13 cellular contexts compared by ENCODE assay signal in the genomic region with DNA sequence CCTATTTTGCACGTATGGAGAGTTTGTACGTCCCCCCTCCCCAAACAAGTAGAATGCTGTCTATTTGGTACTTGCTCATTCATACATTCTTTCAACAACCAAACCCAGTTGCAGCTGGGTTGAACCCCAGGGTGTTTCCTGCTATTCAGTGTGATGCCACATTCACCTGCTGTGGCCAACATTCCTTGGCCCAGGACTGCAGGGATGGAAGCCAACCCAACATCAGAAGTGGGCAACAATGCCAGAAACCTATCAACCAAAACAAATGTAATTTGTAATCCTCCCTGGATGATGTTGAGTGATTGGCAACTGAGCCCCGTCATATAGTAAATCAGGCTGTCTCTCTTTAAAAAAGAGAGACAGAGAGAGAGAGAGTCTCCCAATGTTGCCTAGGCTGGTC. TPM values are rescaled to one million over a fixed set of nuclear protein-coding genes. Genes with fewer than 3 reads are reported as not detected.
DNase-seq lines count a peak whose midpoint lies in the region; ATAC-seq and TF ChIP-seq lines count a peak whose summit lies in the region.
"Had no signal": no experiment of that assay in that cellular context is flagged by ENCODE, and none has a peak within 500 bp of the region (broad histone marks: within the 10 kb centered on the region; RNA-seq: fewer than 3 reads in every experiment).

No MANE protein-coding gene starts in this region.

- ATAC-seq in RWPE2 (ENCODE audit: low read depth) (no peak; the same call in 2 of the 3 replicates), GM19455 (IDR thresholded peaks at IDR 0.05; ENCODE audit: unreplicated experiment) (no peak)
- no peak for ATAC-seq in effector memory CD8-positive, alpha-beta T cell (replicated peaks)

- H3K36me3 Mint-ChIP-seq in H9 (ENCODE audit: insufficient read depth in 1 of 3, low read depth in 3 of 3) = no peaks in the 10 kb centered on the region
- peaks cover 12% of the 10 kb centered on the region for H3K36me3 Mint-ChIP-seq in effector memory CD8-positive, alpha-beta T cell (ENCODE audit: insufficient read depth)
- H3K36me3 Mint-ChIP-seq: activated CD4-positive, alpha-beta memory T cell treated with anti-CD3 and anti-CD28 coated beads for 36 hours; brain had no signal

- no peak overlapping the region for H2BK15ac ChIP-seq in H9 (ENCODE audit: low read depth, low read length)

- H3K56ac ChIP-seq in H9 (ENCODE audit: insufficient read length, low read depth, low read length) = no peak overlapping the region

- no peaks in the 10 kb centered on the region for H3K23me2 ChIP-seq in H9 (ENCODE audit: insufficient read length, low read depth, low read length, poor library complexity, severe bottlenecking)

- H3K36me3 ChIP-seq in RWPE2 (ENCODE audit: low read depth) = peaks cover 10% of the 10 kb centered on the region
- no peaks in the 10 kb centered on the region for H3K36me3 ChIP-seq in sigmoid colon
- H3K36me3 ChIP-seq in OCI-LY7 (ENCODE audit: insufficient read depth, low read length) = no peaks in the 10 kb centered on the region
- H3K36me3 ChIP-seq: HAP-1 had no signal

- no peak overlapping the region for H2BK120ac ChIP-seq in H9 (ENCODE audit: low read depth, low read length, poor library complexity, severe bottlenecking)

- no TSS peak for BruUV-seq in OCI-LY7 (replicated peaks; lab: Mats Ljungman, UMichigan)

- WGBS in H9 (ENCODE audit: extremely low coverage, insufficient read length, low lambda C conversion rate) = no CpG with 5 or more reads among the region's 3 CpGs
- WGBS in sigmoid colon, 2 donors = 90 to 93% methylated on average over 3 of the region's 3 CpGs

- H3K27ac ChIP-seq in H9 (ENCODE audit: insufficient read length, low read depth, low read length) = no peak overlapping the region
- peak overlapping the region; percentile 99 for H3K27ac ChIP-seq in RWPE2 (ENCODE audit: poor library complexity, severe bottlenecking)
- peak overlapping the region; percentile 55 to 78 (median 70) for H3K27ac ChIP-seq in sigmoid colon
- no peak overlapping the region for H3K27ac ChIP-seq in OCI-LY7 (ENCODE audit: low read depth, low read length, poor library complexity, severe bottlenecking)
- H3K27ac ChIP-seq: HL-60 had no signal

- H3K27ac Mint-ChIP-seq in H9 = peak overlapping the region in 1 of 3 experiments; percentile 75; a peak in 1 of 7 replicates
- peak overlapping the region in 1 of 2 donors; percentile 35 for H3K27ac Mint-ChIP-seq in effector memory CD8-positive, alpha-beta T cell
- H3K27ac Mint-ChIP-seq: activated CD4-positive, alpha-beta memory T cell treated with anti-CD3 and anti-CD28 coated beads for 36 hours had no signal

- POLR2A ChIA-PET in OCI-LY7 (lab: Charles Lee) = interaction anchor here (0.6 to 0.9 kb wide), 2 partner anchors 32 to 75 kb away, joined by 3 read pairs; no protein-coding TSS in a partner anchor

- H2BK12ac ChIP-seq in H9 (ENCODE audit: insufficient read length, low read depth, low read length) = no peak overlapping the region

- H2AK5ac ChIP-seq in H9 (ENCODE audit: insufficient read length, low read length) = no peak overlapping the region

- no peaks in the 10 kb centered on the region for H3K79me1 ChIP-seq in H9 (ENCODE audit: insufficient read depth, low read depth, low read length, poor library complexity, severe bottlenecking)

- no peak overlapping the region for H3K4me3 Mint-ChIP-seq in H9
- H3K4me3 Mint-ChIP-seq in effector memory CD8-positive, alpha-beta T cell = no peak overlapping the region
- H3K4me3 Mint-ChIP-seq: activated CD4-positive, alpha-beta memory T cell treated with anti-CD3 and anti-CD28 coated beads for 36 hours had no signal

- no peak overlapping the region for H3K18ac ChIP-seq in H9 (ENCODE audit: insufficient read length, low read depth, low read length)

- peak overlapping the region; percentile 12 for H3K4me2 ChIP-seq in H9 (ENCODE audit: insufficient read depth, insufficient read length, low read length)
- no peak overlapping the region for H3K4me2 ChIP-seq in OCI-LY7 (ENCODE audit: low read length)

- no peak overlapping the region for H2BK20ac ChIP-seq in H9 (ENCODE audit: low read depth, low read length, poor library complexity, severe bottlenecking)

- no peak overlapping the region for H3K23ac ChIP-seq in H9 (ENCODE audit: insufficient read length, low read depth, low read length)

- H3K79me2 ChIP-seq in H9 (ENCODE audit: insufficient read depth, low read length) (no peaks in the 10 kb centered on the region), OCI-LY7 (ENCODE audit: insufficient read depth, low read depth, low read length) (no peaks in the 10 kb centered on the region)

- no peak overlapping the region for H3K4ac ChIP-seq in H9 (ENCODE audit: low read depth, low read length)

- no peak for TF ChIP-seq EP300 in sigmoid colon (IDR thresholded peaks at IDR 0.05)

- H3K9me2 ChIP-seq in OCI-LY7 (ENCODE audit: insufficient read depth, low read length) = no peaks in the 10 kb centered on the region

- no peak overlapping the region for H3K9ac ChIP-seq in H9 (ENCODE audit: extremely low read depth, insufficient read length, low read length)

- CTCF ChIA-PET in OCI-LY7 (lab: Charles Lee; ENCODE audit: unreplicated experiment) = no interaction called here

- no peak overlapping the region for H4K5ac ChIP-seq in H9 (ENCODE audit: insufficient read length, low read depth, low read length)

- TF ChIP-seq CTCF in H9 (conservative IDR thresholded peaks at IDR 0.05) (no peak), RWPE2 (IDR thresholded peaks at IDR 0.05; ENCODE audit: poor library complexity, severe bottlenecking) (no peak), sigmoid colon (IDR thresholded peaks at IDR 0.05) (no peak), OCI-LY7 (conservative IDR thresholded peaks at IDR 0.05; ENCODE audit: low read length) (no peak)

- intact Hi-C loops in sigmoid colon (cut with DNase I) = no loop called here
- intact Hi-C loops in OCI-LY7 (cut with micrococcal nuclease; ENCODE audit: unreplicated experiment) = no loop called here

- DNase-seq in H9 = no peak
- no peak for DNase-seq in RWPE2 (ENCODE audit: low spot score)
- peak; percentile 68 for DNase-seq in dermis blood vessel endothelial cell
- DNase-seq in sigmoid colon = no peak
- no peak for DNase-seq in OCI-LY7 (ENCODE audit: low spot score)
- no peak for DNase-seq in stimulated activated CD4-positive, alpha-beta T cell treated with anti-CD3 and anti-CD28 coated beads, Interleukin-2, amount 100 ng/mL, for 48 hours
- no peak for DNase-seq in effector memory CD8-positive, alpha-beta T cell
- DNase-seq: activated CD4-positive, alpha-beta memory T cell treated with anti-CD3 and anti-CD28 coated beads for 36 hours; NCI-H1694 treated with DMSO at 0.1 percent for 48 hours had no signal

- H2BK5ac ChIP-seq in H9 (ENCODE audit: insufficient read length, low read length) = no peak overlapping the region

- no peak overlapping the region for H3K4me3 ChIP-seq in RWPE2 (ENCODE audit: severe bottlenecking)
- no peak overlapping the region for H3K4me3 ChIP-seq in sigmoid colon
- H3K4me3 ChIP-seq in OCI-LY7 (ENCODE audit: low read depth, low read length, poor library complexity, severe bottlenecking) = no peak overlapping the region
- H3K4me3 ChIP-seq: HAP-1 had no signal

- H3K4me1 Mint-ChIP-seq in H9 = peaks cover 18 to 23% of the 10 kb centered on the region in 2 experiments
- peaks cover 46 to 51% of the 10 kb centered on the region in 2 donors for H3K4me1 Mint-ChIP-seq in effector memory CD8-positive, alpha-beta T cell (ENCODE audit: low read depth in 2 of 2)
- H3K4me1 Mint-ChIP-seq: brain had no signal

- H2AFZ ChIP-seq in H9 (ENCODE audit: low read length) (no peak overlapping the region), OCI-LY7 (ENCODE audit: low read length) (no peak overlapping the region)

- no peaks in the 10 kb centered on the region for H3K27me3 ChIP-seq in H9 (ENCODE audit: insufficient read depth, low read length)
- no peaks in the 10 kb centered on the region for H3K27me3 ChIP-seq in RWPE2 (ENCODE audit: insufficient read depth, poor library complexity, severe bottlenecking)
- no peaks in the 10 kb centered on the region for H3K27me3 ChIP-seq in sigmoid colon

- H3K9me3 Mint-ChIP-seq in H9 = no peaks in the 10 kb centered on the region
- H3K9me3 Mint-ChIP-seq in effector memory CD8-positive, alpha-beta T cell = no peaks in the 10 kb centered on the region
- H3K9me3 Mint-ChIP-seq: activated CD4-positive, alpha-beta memory T cell treated with anti-CD3 and anti-CD28 coated beads for 36 hours; brain had no signal

- no peak overlapping the region for H3K14ac ChIP-seq in H9 (ENCODE audit: insufficient read depth, low read length)

- peaks cover 7% of the 10 kb centered on the region for H3K27me3 Mint-ChIP-seq in H9 (ENCODE audit: low read depth)
- H3K27me3 Mint-ChIP-seq in effector memory CD8-positive, alpha-beta T cell = peaks cover 0 to 10% of the 10 kb centered on the region in 2 donors

- H3T11ph ChIP-seq in H9 (ENCODE audit: low read length) = no peak overlapping the region

- H3K4me1 ChIP-seq in H9 (ENCODE audit: insufficient read depth, low read length) = peaks cover 11% of the 10 kb centered on the region; the same call in 1 of the 2 replicates
- peaks cover 78% of the 10 kb centered on the region for H3K4me1 ChIP-seq in RWPE2 (ENCODE audit: insufficient read depth, poor library complexity, severe bottlenecking)
- peaks cover 0 to 63% (median 48%) of the 10 kb centered on the region in 4 donors for H3K4me1 ChIP-seq in sigmoid colon
- peaks cover 30% of the 10 kb centered on the region for H3K4me1 ChIP-seq in OCI-LY7 (ENCODE audit: insufficient read depth, low read length, poor library complexity, severe bottlenecking)
- H3K4me1 ChIP-seq: HAP-1 had no signal

- H4K8ac ChIP-seq in H9 (replicated peaks; ENCODE audit: insufficient read length, low read depth, low read length) = no peak overlapping the region

- H4K20me1 ChIP-seq in H9 (ENCODE audit: control insufficient read depth, insufficient read depth, insufficient read length) (no peaks in the 10 kb centered on the region), OCI-LY7 (ENCODE audit: insufficient read depth, low read length) (no peaks in the 10 kb centered on the region)

- no peak overlapping the region for H4K91ac ChIP-seq in H9 (ENCODE audit: insufficient read length, low read depth, low read length)

- no peak for TF ChIP-seq POLR2A in sigmoid colon (IDR thresholded peaks at IDR 0.05)

- H3K9me3 ChIP-seq in H9 (ENCODE audit: control insufficient read depth, low read depth, low read length) = no peaks in the 10 kb centered on the region
- no peaks in the 10 kb centered on the region for H3K9me3 ChIP-seq in RWPE2 (ENCODE audit: severe bottlenecking)
- no peaks in the 10 kb centered on the region for H3K9me3 ChIP-seq in sigmoid colon
- no peaks in the 10 kb centered on the region for H3K9me3 ChIP-seq in OCI-LY7 (ENCODE audit: low read length)
- H3K9me3 ChIP-seq: HAP-1 had no signal

RNA-seq across cellular contexts. Expression of a gene that starts 8.9 kb away (rescaled TPM):
- total RNA-seq in H9 (2021) = 0.33 and 0.52 TPM in 2 replicates
- 96.7 and 157 TPM in 2 replicates for total RNA-seq in dermis blood vessel endothelial cell
- total RNA-seq in sigmoid colon = 10 to 100 TPM; 21.7 to 70.3 (median 33.1) TPM
- polyA plus RNA-seq in sigmoid colon = 10 to 100 TPM in 2 of 3 donors, 1 to 10 TPM in 1; 4.6 to 19.2 (median 12.7) TPM
- not detected in 2 replicates for total RNA-seq in OCI-LY7 (2014; rRNA removed; shearing (Covaris generic))
- total RNA-seq in OCI-LY7 (2022) = not detected in 2 replicates

Comparison
In these comparisons a context has a peak if more than half of its experiments do, and no peak if none do; other contexts are left out.
1. H3K27ac ChIP-seq: peak in RWPE2 (single experiment) and sigmoid colon (4 of 4); none in H9 (single experiment) and OCI-LY7 (single experiment).
2. RNA of a gene that starts 8.9 kb away (total RNA-seq): 96.7 to 157 TPM in dermis blood vessel endothelial cell and 21.7 to 70.3 TPM in sigmoid colon; 0.33 to 0.52 TPM in H9 and not detected in OCI-LY7; every median in the first group is over 10 times any median in the second.